Comparison of ENCODE assay signal across 8 cellular contexts in genomic region chr19:16078759-16079707, GRCh38. TPM values are rescaled to one million over a fixed set of nuclear protein-coding genes. Genes with fewer than 3 reads are reported as not detected.
DNase-seq lines count a peak whose midpoint lies in the region; ATAC-seq and TF ChIP-seq lines count a peak whose summit lies in the region.

No MANE protein-coding gene starts in this region.

- H3K9ac ChIP-seq in Karpas-422 (ENCODE audit: low read length) (peak overlapping the region; percentile 91), iPS-15b (ENCODE audit: low read depth, low read length) (peak overlapping the region; percentile 94)

- no peak overlapping the region for H2AFZ ChIP-seq in Karpas-422 (ENCODE audit: low read length)

- H3K9me3 ChIP-seq in BE2C (no peaks in the 10 kb centered on the region), Karpas-422 (ENCODE audit: low read length) (no peaks in the 10 kb centered on the region), iPS-15b (ENCODE audit: control insufficient read depth, insufficient read depth, low read length) (no peaks in the 10 kb centered on the region)

- peak overlapping the region; percentile 96 for H3K4me3 ChIP-seq in BE2C (ENCODE audit: low read depth, low read length)
- peak overlapping the region; percentile 83 for H3K4me3 ChIP-seq in Karpas-422 (ENCODE audit: low read length)
- peak overlapping the region; percentile 82 for H3K4me3 ChIP-seq in iPS-15b (ENCODE audit: low read depth, low read length)
- H3K4me3 ChIP-seq in skin epidermis: peak overlapping the region; percentile 83 to 98 (median 94)

- H3K27me3 Mint-ChIP-seq in T-helper 2 cell treated with Interferon-gamma antibody and Interleukin-4, amounts not matched to agents 5 μg/mL and 100 μg/mL, for 36 hours (ENCODE audit: low read depth): no peaks in the 10 kb centered on the region
- peaks cover 3% of the 10 kb centered on the region for H3K27me3 Mint-ChIP-seq in brain

- H3K27ac ChIP-seq in Karpas-422 (ENCODE audit: low read length): peak overlapping the region; percentile 88
- peak overlapping the region in 20 of 21 experiments; percentile 96 to 100 (median 99) for H3K27ac ChIP-seq in skin epidermis

- peaks cover 60% of the 10 kb centered on the region for H3K4me1 Mint-ChIP-seq in T-helper 2 cell treated with Interferon-gamma antibody and Interleukin-4, amounts not matched to agents 5 μg/mL and 100 μg/mL, for 36 hours (ENCODE audit: low read depth)
- peaks cover 50% of the 10 kb centered on the region for H3K4me1 Mint-ChIP-seq in brain

- peak overlapping the region; percentile 99 for H3K27ac Mint-ChIP-seq in T-helper 2 cell treated with Interferon-gamma antibody and Interleukin-4, amounts not matched to agents 5 μg/mL and 100 μg/mL, for 36 hours
- H3K27ac Mint-ChIP-seq in brain: peak overlapping the region; percentile 92 to 98 (median 97)

- peak; percentile 74 for DNase-seq in BE2C
- DNase-seq in Karpas-422: peak; percentile 90
- peak; percentile 77 for DNase-seq in T-helper 2 cell treated with Interferon-gamma antibody and Interleukin-4, amounts not matched to agents 5 μg/mL and 100 μg/mL, for 36 hours (ENCODE audit: low spot score)

- no peak for TF ChIP-seq CTCF in BE2C (IDR thresholded peaks at IDR 0.05; ENCODE audit: low read depth, low read length)
- no peak for TF ChIP-seq CTCF in brain (conservative IDR thresholded peaks at IDR 0.05)

- ATAC-seq in GM19043 (IDR thresholded peaks at IDR 0.05; ENCODE audit: low read depth, unreplicated experiment) (peak; percentile 43), HG02840 (IDR thresholded peaks at IDR 0.05; ENCODE audit: low FRiP score, unreplicated experiment) (no peak)

- peaks cover 37% of the 10 kb centered on the region for H3K36me3 ChIP-seq in BE2C
- H3K36me3 ChIP-seq in Karpas-422 (ENCODE audit: insufficient read depth, low read length): peaks cover 20% of the 10 kb centered on the region
- H3K36me3 ChIP-seq in iPS-15b (ENCODE audit: control insufficient read depth, insufficient read depth, low read length): peaks cover 27% of the 10 kb centered on the region

- no peaks in the 10 kb centered on the region for H3K9me2 ChIP-seq in Karpas-422 (replicated peaks; ENCODE audit: insufficient read depth, low read length)

- peaks cover 3% of the 10 kb centered on the region for H3K4me1 ChIP-seq in BE2C
- H3K4me1 ChIP-seq in Karpas-422 (ENCODE audit: low read length): peaks cover 27% of the 10 kb centered on the region
- peaks cover 19% of the 10 kb centered on the region for H3K4me1 ChIP-seq in iPS-15b (ENCODE audit: control insufficient read depth, insufficient read depth, low read length)

- peaks cover 55% of the 10 kb centered on the region for H3K79me2 ChIP-seq in Karpas-422 (ENCODE audit: low read length)

- H3K9me3 Mint-ChIP-seq in T-helper 2 cell treated with Interferon-gamma antibody and Interleukin-4, amounts not matched to agents 5 μg/mL and 100 μg/mL, for 36 hours: no peaks in the 10 kb centered on the region
- H3K9me3 Mint-ChIP-seq in brain: peaks cover 0 to 5% (median 0%) of the 10 kb centered on the region in 5 experiments

- 0 out of 2 replicates have a peak, but pooled peaks cover 4% of the 10 kb centered on the region for H4K20me1 ChIP-seq in Karpas-422 (ENCODE audit: insufficient read depth, low read depth, low read length)

- peak overlapping the region; percentile 94 for H3K4me3 Mint-ChIP-seq in T-helper 2 cell treated with Interferon-gamma antibody and Interleukin-4, amounts not matched to agents 5 μg/mL and 100 μg/mL, for 36 hours
- H3K4me3 Mint-ChIP-seq in brain: peak overlapping the region; percentile 81 to 93 (median 86)

- H3K36me3 Mint-ChIP-seq in T-helper 2 cell treated with Interferon-gamma antibody and Interleukin-4, amounts not matched to agents 5 μg/mL and 100 μg/mL, for 36 hours (ENCODE audit: low read depth): peaks cover 64% of the 10 kb centered on the region
- H3K36me3 Mint-ChIP-seq in brain: peaks cover 35% of the 10 kb centered on the region

- H3K4me2 ChIP-seq in Karpas-422 (ENCODE audit: low read depth, low read length, poor library complexity, severe bottlenecking): peak overlapping the region; percentile 75

- H3K27me3 ChIP-seq in BE2C (no peaks in the 10 kb centered on the region), Karpas-422 (ENCODE audit: low read length) (no peaks in the 10 kb centered on the region), iPS-15b (ENCODE audit: control insufficient read depth, insufficient read depth, low read length) (no peaks in the 10 kb centered on the region)

RNA-seq across cellular contexts. Expression of gene TPM4, which starts 2.7 kb away (rescaled TPM):
- polyA plus RNA-seq in BE2C (2012; ENCODE audit: insufficient read depth, insufficient read length, low read depth): 144 TPM
- 76.7 and 76.9 TPM in 2 replicates for total RNA-seq in Karpas-422 (2014; rRNA removed; shearing (Covaris generic); ENCODE audit: low replicate concordance)
- polyA plus RNA-seq in brain (ENCODE audit: insufficient read depth, low read depth, low replicate concordance): 171 TPM

RNA-seq across cellular contexts. Expression of gene RAB8A, which starts 32.7 kb away (rescaled TPM):
- polyA plus RNA-seq in BE2C (2012; ENCODE audit: insufficient read depth, insufficient read length, low read depth): 101 TPM
- 30.2 and 48.8 TPM in 2 replicates for total RNA-seq in Karpas-422 (2014; rRNA removed; shearing (Covaris generic); ENCODE audit: low replicate concordance)
- polyA plus RNA-seq in brain (ENCODE audit: insufficient read depth, low read depth, low replicate concordance): 47.7 TPM
